21 cellular contexts compared by ENCODE assay signal in the genomic region with DNA sequence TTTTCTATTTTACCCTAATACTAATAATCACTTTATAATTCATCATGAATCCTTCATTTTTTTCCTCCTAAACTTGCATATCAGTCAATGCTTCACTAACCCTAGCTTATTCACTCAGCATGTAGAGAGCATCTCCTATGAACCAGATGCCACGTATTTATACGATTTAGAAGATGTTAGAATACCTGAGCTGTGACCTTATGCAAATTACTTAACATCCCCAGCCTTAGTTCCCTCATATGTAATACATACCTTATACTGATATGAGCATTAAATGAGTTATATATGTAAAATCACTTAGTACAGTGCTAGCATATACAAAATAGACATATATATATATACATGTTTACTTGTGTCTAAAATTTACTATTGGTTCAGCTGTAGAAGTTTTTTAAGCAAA. TPM values are rescaled to one million over a fixed set of nuclear protein-coding genes. Genes with fewer than 3 reads are reported as not detected.
A peak's percentile ranks its signal among the peaks of the same experiment; 100 is the strongest.
DNase-seq lines count a peak whose midpoint lies in the region; ATAC-seq, FAIRE-seq and TF ChIP-seq lines count a peak whose summit lies in the region.
"Had no signal": no experiment of that assay in that cellular context is flagged by ENCODE, and none has a peak within 500 bp of the region (broad histone marks: within the 10 kb centered on the region; RNA-seq: fewer than 3 reads in every experiment).

No MANE protein-coding gene starts in this region.

- no peaks in the 10 kb centered on the region for H3K9me3 Mint-ChIP-seq in central memory CD8-positive, alpha-beta T cell
- H3K9me3 Mint-ChIP-seq: CD4-positive, alpha-beta memory T cell had no signal

- TF ChIP-seq POLR2A in GM12892 (IDR thresholded peaks at IDR 0.05; ENCODE audit: low read depth, low read length): no peak

- no peaks in the 10 kb centered on the region for H3K27me3 Mint-ChIP-seq in central memory CD8-positive, alpha-beta T cell
- H3K27me3 Mint-ChIP-seq: CD4-positive, alpha-beta memory T cell had no signal

- DNase-seq in GM12892 (ENCODE audit: insufficient read length) (no peak), hepatic stellate cell (ENCODE audit: low spot score) (no peak), SW480 (ENCODE audit: low spot score) (no peak)
- DNase-seq in central memory CD8-positive, alpha-beta T cell (ENCODE audit: low spot score in 2 of 2): no peak
- DNase-seq: CD4-positive, alpha-beta memory T cell; DMS153; EL; GOT3; MV-4-11; NCI-H1694 treated with DMSO at 0.1 percent for 48 hours; NCI-H510A; NCI-H82; SHP77; T-helper 1 cell had no signal

- H3K27ac Mint-ChIP-seq in central memory CD8-positive, alpha-beta T cell (ENCODE audit: low read depth): peak overlapping the region; percentile 38

- ATAC-seq in GM18909 (IDR thresholded peaks at IDR 0.05; ENCODE audit: poor library complexity, unreplicated experiment) (peak; percentile 55), HG03354 (IDR thresholded peaks at IDR 0.05; ENCODE audit: poor library complexity, severe bottlenecking, unreplicated experiment) (peak; percentile 54), HG03139 (IDR thresholded peaks at IDR 0.05; ENCODE audit: unreplicated experiment) (no peak)
- no peak for ATAC-seq in central memory CD8-positive, alpha-beta T cell (replicated peaks; ENCODE audit: extremely low read depth, poor library complexity, severe bottlenecking)
- ATAC-seq: A549, HCT116, K562 had no signal

- peaks cover 23% of the 10 kb centered on the region for H3K4me1 Mint-ChIP-seq in central memory CD8-positive, alpha-beta T cell

- FAIRE-seq in GM12892 (lab: Jason Lieb, UNC): peak; percentile 68
- FAIRE-seq: A549, GM12891, K562 had no signal

- no peak overlapping the region for H3K4me3 Mint-ChIP-seq in central memory CD8-positive, alpha-beta T cell
- H3K4me3 Mint-ChIP-seq: CD4-positive, alpha-beta memory T cell had no signal

- peaks cover 74% of the 10 kb centered on the region for H3K36me3 Mint-ChIP-seq in central memory CD8-positive, alpha-beta T cell (ENCODE audit: insufficient read depth)

RNA-seq across cellular contexts. Expression of a gene that starts 9.0 kb away (rescaled TPM):
- 28.4 TPM for polyA plus RNA-seq in GM12892 (2012; ENCODE audit: missing spikeins)

RNA-seq across cellular contexts. Expression of a gene that starts 9.8 kb away (rescaled TPM):
- polyA plus RNA-seq in GM12892 (2012; ENCODE audit: missing spikeins): 54.3 TPM

Comparison
In these comparisons a context has a peak if more than half of its experiments do, and no peak if none do; other contexts are left out.
1. ATAC-seq: peak in GM18909 (single experiment) and HG03354 (single experiment); none in central memory CD8-positive, alpha-beta T cell (single experiment) and HG03139 (single experiment).